ENCODE assay signal across 9 cellular contexts in the genomic region with DNA sequence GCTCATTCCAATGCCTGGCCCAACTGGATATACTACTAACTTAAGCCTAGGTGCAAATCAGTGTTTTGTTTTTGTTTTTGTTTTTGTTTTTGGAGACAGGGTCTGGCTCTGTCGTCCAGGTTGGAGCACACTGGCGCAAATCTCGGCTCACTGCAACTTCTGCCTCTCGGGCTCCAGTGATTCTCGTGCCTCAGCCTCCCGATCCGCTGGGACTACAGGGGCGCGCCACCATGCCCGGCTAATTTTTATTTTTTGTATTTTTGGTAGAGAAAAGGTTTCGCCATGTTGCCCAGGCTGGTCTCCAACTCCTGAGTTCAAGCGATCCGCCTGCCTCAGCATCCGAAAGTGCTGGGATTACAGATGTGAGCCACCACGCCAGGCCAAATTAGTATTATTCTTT. TPM values are rescaled to one million over a fixed set of nuclear protein-coding genes. Genes with fewer than 3 reads are reported as not detected.
DNase-seq lines count a peak whose midpoint lies in the region; ATAC-seq and TF ChIP-seq lines count a peak whose summit lies in the region.
"Had no signal": no experiment of that assay in that cellular context is flagged by ENCODE, and none has a peak within 500 bp of the region (broad histone marks: within the 10 kb centered on the region; RNA-seq: fewer than 3 reads in every experiment).

No MANE protein-coding gene starts in this region.

- peaks cover 15% of the 10 kb centered on the region for H3K36me3 ChIP-seq in HUES64 (ENCODE audit: insufficient read depth, low read length)
- peaks cover 4% of the 10 kb centered on the region for H3K36me3 ChIP-seq in mammary epithelial cell (ENCODE audit: insufficient read depth, low read length)
- H3K36me3 ChIP-seq in aorta (ENCODE audit: control insufficient read depth in 1 of 2, insufficient read depth in 2 of 2, low read length in 1 of 2) = peaks cover 0 to 3% of the 10 kb centered on the region in 2 donors

- ATAC-seq in natural killer cell treated with Interleukin-12 subunit alpha and Interleukin-12 subunit beta and Interleukin-15 and Interleukin-18, amount 100 ng/mL, for 72 hours = no peak
- ATAC-seq in aorta (ENCODE audit: low FRiP score) (no peak), GM19324 (IDR thresholded peaks at IDR 0.05; ENCODE audit: low FRiP score, unreplicated experiment) (no peak), left lobe of liver (no peak)

- in situ Hi-C loops in mammary epithelial cell (cut with MboI; ENCODE audit: low sequenced_read_pairs in 2 of 2) = no loop called here

- H3K79me2 ChIP-seq in mammary epithelial cell (ENCODE audit: insufficient read depth, low read length) = peaks cover 66% of the 10 kb centered on the region

- dilution Hi-C loops in mammary epithelial cell (cut with HindIII; ENCODE audit: low sequenced_read_pairs) = no loop called here

- no peaks in the 10 kb centered on the region for H3K9me3 Mint-ChIP-seq in natural killer cell treated with Interleukin-12 subunit alpha and Interleukin-12 subunit beta and Interleukin-15 and Interleukin-18, amount 100 ng/mL, for 72 hours

- H3K9ac ChIP-seq in HUES64 (ENCODE audit: low read depth, low read length) (no peak overlapping the region), mammary epithelial cell (ENCODE audit: insufficient read depth, low read length) (no peak overlapping the region)

- no peak for TF ChIP-seq CTCF in AG10803 (conservative IDR thresholded peaks at IDR 0.05; ENCODE audit: low read length)
- TF ChIP-seq CTCF in mammary epithelial cell (conservative IDR thresholded peaks at IDR 0.05 in 1 of 2, IDR thresholded peaks at IDR 0.05 in 1 of 2; ENCODE audit: extremely low read depth in 1 of 2, insufficient read depth in 1 of 2, low read depth in 1 of 2, low read length in 2 of 2) = no peak

- H3K27me3 Mint-ChIP-seq in natural killer cell treated with Interleukin-12 subunit alpha and Interleukin-12 subunit beta and Interleukin-15 and Interleukin-18, amount 100 ng/mL, for 72 hours = no peaks in the 10 kb centered on the region

- BruUV-seq in mammary epithelial cell (replicated peaks; lab: Mats Ljungman, UMichigan) = no TSS peak

- H3K9me3 ChIP-seq in HUES64 (ENCODE audit: insufficient read depth, low read depth, low read length) = no peaks in the 10 kb centered on the region
- H3K9me3 ChIP-seq in mammary epithelial cell (replicated peaks; ENCODE audit: insufficient read depth, low read length) = no peaks in the 10 kb centered on the region
- no peaks in the 10 kb centered on the region for H3K9me3 ChIP-seq in aorta (ENCODE audit: control insufficient read depth, low read length)

- H3K27me3 ChIP-seq in HUES64 (ENCODE audit: insufficient read depth, low read length) (no peaks in the 10 kb centered on the region), mammary epithelial cell (ENCODE audit: insufficient read depth, low read length) (no peaks in the 10 kb centered on the region), aorta (ENCODE audit: control insufficient read depth in 1 of 2, insufficient read depth in 2 of 2, low read length in 1 of 2) (no peaks in the 10 kb centered on the region)

- peak overlapping the region; percentile 70 to 76 for H3K27ac Mint-ChIP-seq in natural killer cell treated with Interleukin-12 subunit alpha and Interleukin-12 subunit beta and Interleukin-15 and Interleukin-18, amount 100 ng/mL, for 72 hours

- intact Hi-C loops in mammary epithelial cell (cut with micrococcal nuclease) (no loop called here), aorta (cut with DNase I) (no loop called here)

- no peak for DNase-seq in AG10803 (ENCODE audit: low read depth)
- DNase-seq in mammary epithelial cell = no peak
- DNase-seq in natural killer cell treated with Interleukin-12 subunit alpha and Interleukin-12 subunit beta and Interleukin-15 and Interleukin-18, amount 100 ng/mL, for 72 hours (ENCODE audit: low spot score) = no peak
- DNase-seq in aorta = no peak
- no peak for DNase-seq in hepatic stellate cell (ENCODE audit: low spot score)
- DNase-seq in left lobe of liver (ENCODE audit: low spot score) = no peak
- DNase-seq: NCI-H2081 had no signal

- H2AFZ ChIP-seq in mammary epithelial cell (ENCODE audit: low read depth, low read length) = no peak overlapping the region

- 93% methylated on average over 15 of the region's 15 CpGs for WGBS in HUES64
- 94% methylated on average over 14 of the region's 15 CpGs for WGBS in mammary epithelial cell (ENCODE audit: low coverage, missing lambda C conversion rate)
- WGBS in aorta, 2 donors = 92 to 94% methylated on average over 15 of the region's 15 CpGs

- H3K4me2 ChIP-seq in mammary epithelial cell (ENCODE audit: insufficient read depth, low read depth, low read length) = peak overlapping the region; percentile 90

- no peaks in the 10 kb centered on the region for H4K20me1 ChIP-seq in mammary epithelial cell (ENCODE audit: insufficient read depth, low read length)

- H3K4me3 ChIP-seq in AG10803 (ENCODE audit: low read length) (peak overlapping the region; percentile 91), HUES64 (ENCODE audit: low read length) (peak overlapping the region; percentile 99; the same call in 1 of the 2 replicates), mammary epithelial cell (replicated peaks in 1 of 3; ENCODE audit: insufficient read depth in 1 of 3, low read depth in 2 of 3, low read length in 3 of 3) (peak overlapping the region; percentile 9 to 93 (median 73)), aorta (ENCODE audit: low read length in 2 of 2) (peak overlapping the region in 1 of 2 donors; percentile 76)

- H3K4me1 ChIP-seq in HUES64 (ENCODE audit: insufficient read depth, low read length) (peaks cover 12% of the 10 kb centered on the region; the same call in 1 of the 2 replicates), mammary epithelial cell (ENCODE audit: insufficient read depth, low read length) (peaks cover 23% of the 10 kb centered on the region), aorta (ENCODE audit: control insufficient read depth in 1 of 2, insufficient read depth in 2 of 2, low read length in 2 of 2) (peaks cover 3 to 7% of the 10 kb centered on the region in 2 donors)

- CTCF ChIA-PET in mammary epithelial cell (lab: Charles Lee; ENCODE audit: low non-redundant PET) = interaction anchor here (0.6 kb wide), 1 partner anchor 75 kb away, joined by 5 read pairs; no protein-coding TSS in a partner anchor

- H3K36me3 Mint-ChIP-seq in natural killer cell treated with Interleukin-12 subunit alpha and Interleukin-12 subunit beta and Interleukin-15 and Interleukin-18, amount 100 ng/mL, for 72 hours = peaks cover under 1% of the 10 kb centered on the region

- peaks cover 48 to 55% of the 10 kb centered on the region in 2 donors for H3K4me1 Mint-ChIP-seq in natural killer cell treated with Interleukin-12 subunit alpha and Interleukin-12 subunit beta and Interleukin-15 and Interleukin-18, amount 100 ng/mL, for 72 hours (ENCODE audit: low read depth in 2 of 2)

- no peak overlapping the region for H3K27ac ChIP-seq in HUES64 (ENCODE audit: low read depth, low read length)
- peak overlapping the region; percentile 75 for H3K27ac ChIP-seq in mammary epithelial cell (ENCODE audit: insufficient read depth, low read depth, low read length)
- no peak overlapping the region for H3K27ac ChIP-seq in aorta (ENCODE audit: low read depth in 1 of 2, low read length in 2 of 2)

- H3K4me3 Mint-ChIP-seq in natural killer cell treated with Interleukin-12 subunit alpha and Interleukin-12 subunit beta and Interleukin-15 and Interleukin-18, amount 100 ng/mL, for 72 hours = peak overlapping the region; percentile 80

RNA-seq across cellular contexts. Expression of a gene that starts 1.6 kb away (rescaled TPM):
- polyA plus RNA-seq in HUES64 (2013, experiment 1 of 2) = 29.8 TPM
- 32.3 TPM for polyA plus RNA-seq in HUES64 (2013, experiment 2 of 2)
- total RNA-seq in mammary epithelial cell = 10 to 100 TPM; 21.2 to 30.9 TPM
- polyA plus RNA-seq in mammary epithelial cell = 11.2 TPM
- polyA minus RNA-seq in mammary epithelial cell = 16.0 TPM
- 10 to 100 TPM; 47.7 to 51.0 TPM for total RNA-seq in natural killer cell treated with Interleukin-12 subunit alpha and Interleukin-12 subunit beta and Interleukin-15 and Interleukin-18, amount 100 ng/mL, for 72 hours
- 10 to 100 TPM; 61.0 to 65.6 TPM for total RNA-seq in aorta
- polyA plus RNA-seq in aorta = 10 to 100 TPM; 39.7 to 46.1 TPM
- total RNA-seq in left lobe of liver = 10.7 TPM
